ENCODE assay signal across 17 cellular contexts in genomic region chr15:100794008-100794407, GRCh38.
DNase-seq lines count a peak whose midpoint lies in the region; ATAC-seq and TF ChIP-seq lines count a peak whose summit lies in the region.
"Had no signal": no experiment of that assay in that cellular context is flagged by ENCODE, and none has a peak within 500 bp of the region (broad histone marks: within the 10 kb centered on the region; RNA-seq: fewer than 3 reads in every experiment).

No MANE protein-coding gene starts in this region.

- H3K4me1 ChIP-seq in HEK293 (ENCODE audit: control insufficient read depth, insufficient read depth, low read length) = no peaks in the 10 kb centered on the region
- H3K4me1 ChIP-seq in colonic mucosa = no peaks in the 10 kb centered on the region
- no peaks in the 10 kb centered on the region for H3K4me1 ChIP-seq in endodermal cell (ENCODE audit: control insufficient read depth, insufficient read depth, low read length)
- no peaks in the 10 kb centered on the region for H3K4me1 ChIP-seq in left ventricle myocardium inferior

- H3K9me3 ChIP-seq in HEK293 (ENCODE audit: control insufficient read depth, insufficient read depth, low read depth, low read length) = no peaks in the 10 kb centered on the region
- no peaks in the 10 kb centered on the region for H3K9me3 ChIP-seq in colonic mucosa
- H3K9me3 ChIP-seq in endodermal cell (ENCODE audit: control insufficient read depth, low read length) = no peaks in the 10 kb centered on the region
- peaks cover 7% of the 10 kb centered on the region for H3K9me3 ChIP-seq in left ventricle myocardium inferior (replicated peaks)

- no peak for ATAC-seq in HG03159 (IDR thresholded peaks at IDR 0.05; ENCODE audit: unreplicated experiment)
- ATAC-seq: GM12878 had no signal

- H3K4me1 Mint-ChIP-seq in endodermal cell (no peaks in the 10 kb centered on the region), osteocyte (ENCODE audit: unreplicated experiment) (no peaks in the 10 kb centered on the region)
- H3K4me1 Mint-ChIP-seq: CD4-positive, alpha-beta memory T cell had no signal

- no peak overlapping the region for H3K4me3 Mint-ChIP-seq in endodermal cell
- H3K4me3 Mint-ChIP-seq in osteocyte (ENCODE audit: unreplicated experiment) = no peak overlapping the region
- H3K4me3 Mint-ChIP-seq: CD4-positive, alpha-beta memory T cell had no signal

- H3K9ac ChIP-seq in colonic mucosa (ENCODE audit: low read depth in 2 of 2, low read length in 2 of 2) (no peak overlapping the region), endodermal cell (ENCODE audit: extremely low read depth, low read length, poor library complexity, severe bottlenecking) (no peak overlapping the region)
- H3K9ac ChIP-seq: GM23248 had no signal

- H3K9me3 Mint-ChIP-seq in endodermal cell (peaks cover 16% of the 10 kb centered on the region), osteocyte (ENCODE audit: unreplicated experiment) (peaks cover 11% of the 10 kb centered on the region)

- no peaks in the 10 kb centered on the region for H3K27me3 ChIP-seq in colonic mucosa
- no peaks in the 10 kb centered on the region for H3K27me3 ChIP-seq in endodermal cell (ENCODE audit: control insufficient read depth, insufficient read depth, low read length, poor library complexity, severe bottlenecking)
- peaks cover 8% of the 10 kb centered on the region for H3K27me3 ChIP-seq in left ventricle myocardium inferior (ENCODE audit: low read depth)

- WGBS in endodermal cell (ENCODE audit: insufficient coverage in 1 of 2, insufficient read length in 1 of 2), 2 experiments = 86 to 88% methylated on average over 3 of the region's 3 CpGs

- TF ChIP-seq CTCF in HEK293 (tag by site-specific recombination; IDR thresholded peaks at IDR 0.05) (no peak), colonic mucosa (IDR thresholded peaks at IDR 0.05) (no peak), endodermal cell (conservative IDR thresholded peaks at IDR 0.05) (no peak), osteocyte (IDR thresholded peaks at IDR 0.05) (no peak), left ventricle myocardium inferior (IDR thresholded peaks at IDR 0.05; ENCODE audit: borderline replicate concordance) (no peak)

- POLR2A ChIA-PET in HEK293 (lab: Yijun Ruan, JAX) = no interaction called here

- H3K27me3 Mint-ChIP-seq in endodermal cell (ENCODE audit: insufficient read depth) = peaks cover 2% of the 10 kb centered on the region
- peaks cover 21% of the 10 kb centered on the region for H3K27me3 Mint-ChIP-seq in osteocyte (ENCODE audit: unreplicated experiment)

- intact Hi-C loops in colonic mucosa (cut with DNase I) (no loop called here), left ventricle myocardium inferior (cut with micrococcal nuclease) (no loop called here)

- H3K27ac ChIP-seq in HEK293 (ENCODE audit: extremely low read depth, low read depth, low read length) = no peak overlapping the region
- no peak overlapping the region for H3K27ac ChIP-seq in colonic mucosa
- H3K27ac ChIP-seq in endodermal cell (ENCODE audit: low read depth, low read length) = no peak overlapping the region
- no peak overlapping the region for H3K27ac ChIP-seq in left ventricle myocardium inferior (replicated peaks)
- H3K27ac ChIP-seq: GM23248 had no signal

- DNase-seq in colonic mucosa = peak; percentile 0
- peak; percentile 13 for DNase-seq in endodermal cell
- DNase-seq in osteocyte (ENCODE audit: extremely low spot score, unreplicated experiment) = peak; percentile 51
- DNase-seq in left ventricle myocardium inferior = no peak
- no peak for DNase-seq in NCI-H510A (lab: John Stamatoyannopoulos, UW)
- DNase-seq: C1 segment of cervical spinal cord; Calu3; CD4-positive, alpha-beta memory T cell; COR-L47; DMS153; DND-41; GM23248; H7; HCEC 1CT had no signal

- H3K36me3 ChIP-seq in HEK293 (ENCODE audit: control insufficient read depth in 2 of 2, insufficient read depth in 1 of 2, low read length in 2 of 2) = no peaks in the 10 kb centered on the region
- no peaks in the 10 kb centered on the region for H3K36me3 ChIP-seq in colonic mucosa
- no peaks in the 10 kb centered on the region for H3K36me3 ChIP-seq in endodermal cell (ENCODE audit: control insufficient read depth, insufficient read depth, low read length)
- no peaks in the 10 kb centered on the region for H3K36me3 ChIP-seq in left ventricle myocardium inferior

- CTCF ChIA-PET in HEK293 (lab: Yijun Ruan, JAX) = interaction anchor here (0.8 kb wide), 1 partner anchor 11 kb away, joined by 4 read pairs; no protein-coding TSS in a partner anchor

- no peaks in the 10 kb centered on the region for H3K36me3 Mint-ChIP-seq in endodermal cell (ENCODE audit: low read depth)
- no peaks in the 10 kb centered on the region for H3K36me3 Mint-ChIP-seq in osteocyte (ENCODE audit: unreplicated experiment)
- H3K36me3 Mint-ChIP-seq: CD4-positive, alpha-beta memory T cell had no signal

- H3K4me3 ChIP-seq in HEK293 (ENCODE audit: low read depth, low read length) (no peak overlapping the region), colonic mucosa (no peak overlapping the region), endodermal cell (ENCODE audit: low read length) (no peak overlapping the region), left ventricle myocardium inferior (no peak overlapping the region)
- H3K4me3 ChIP-seq: GM12878, GM23248 had no signal

- H3K27ac Mint-ChIP-seq in endodermal cell (no peak overlapping the region), osteocyte (ENCODE audit: unreplicated experiment) (no peak overlapping the region)
- H3K27ac Mint-ChIP-seq: CD4-positive, alpha-beta memory T cell had no signal

TF ChIP-seq in HEK293, 187 proteins besides CTCF, POLR2A, EP300 and RAD21:
- TF ChIP-seq ZNF585B (tag by site-specific recombination; IDR thresholded peaks at IDR 0.05) = peak; percentile 79
- TF ChIP-seq PATZ1 (tag by site-specific recombination; IDR thresholded peaks at IDR 0.05) = no peak

Comparison
In these comparisons a context has a peak if more than half of its experiments do, and no peak if none do; other contexts are left out.
1. DNase-seq: peak in colonic mucosa (single experiment), endodermal cell (single experiment) and osteocyte (single experiment); none in left ventricle myocardium inferior (single experiment) and NCI-H510A (single experiment).